8 cellular contexts compared by ENCODE assay signal in genomic region chr3:129829640-129830039, GRCh38.
DNase-seq lines count a peak whose midpoint lies in the region; ATAC-seq and TF ChIP-seq lines count a peak whose summit lies in the region.

No MANE protein-coding gene starts in this region.

- peaks cover 11% of the 10 kb centered on the region for H3K79me2 ChIP-seq in parathyroid adenoma

- TF ChIP-seq CTCF in activated CD8-positive, alpha-beta T cell treated with anti-CD3 and anti-CD28 coated beads for 36 hours (IDR thresholded peaks at IDR 0.05) = peak; percentile 41
- TF ChIP-seq CTCF in parathyroid adenoma (IDR thresholded peaks at IDR 0.05) = peak; percentile 70

- H3K36me3 ChIP-seq in CD4-positive, alpha-beta memory T cell (ENCODE audit: insufficient read depth, low read length) = no peaks in the 10 kb centered on the region
- no peaks in the 10 kb centered on the region; the same call in 1 of the 2 replicates for H3K36me3 ChIP-seq in H7 (replicated peaks; ENCODE audit: control insufficient read depth, insufficient read depth, low read length)
- no peaks in the 10 kb centered on the region for H3K36me3 ChIP-seq in parathyroid adenoma (ENCODE audit: control insufficient read depth, insufficient read depth, low read length)

- no peak overlapping the region for H3K4me2 ChIP-seq in parathyroid adenoma (ENCODE audit: low read length)

- no peak overlapping the region for H2AFZ ChIP-seq in parathyroid adenoma

- H3K9me3 ChIP-seq in CD4-positive, alpha-beta memory T cell (ENCODE audit: control insufficient read depth in 1 of 2, low read length in 2 of 2) = no peaks in the 10 kb centered on the region
- H3K9me3 ChIP-seq in parathyroid adenoma (ENCODE audit: control insufficient read depth, low read length) = no peaks in the 10 kb centered on the region

- intact Hi-C loops in CD4-positive, alpha-beta memory T cell (cut with micrococcal nuclease) = loop anchor here (1.0 to 5.0 kb wide), 6 partner anchors 63 to 487 kb away; partner anchors contain the start of gene TMCC1
- intact Hi-C loops in activated CD8-positive, alpha-beta T cell treated with anti-CD3 and anti-CD28 coated beads for 36 hours (cut with micrococcal nuclease) = loop anchor here (2.0 to 5.0 kb wide), 4 partner anchors 103 to 339 kb away; no protein-coding TSS in a partner anchor

- POLR2A ChIA-PET in CD4-positive, alpha-beta memory T cell (lab: Charles Lee; ENCODE audit: partially characterized antibody) = interaction anchor here (0.9 to 1.0 kb wide), 2 partner anchors 336 to 339 kb away, joined by 3 to 4 read pairs; no protein-coding TSS in a partner anchor
- POLR2A ChIA-PET in activated CD8-positive, alpha-beta T cell treated with anti-CD3 and anti-CD28 coated beads for 36 hours (lab: Charles Lee) = no interaction called here

- H3K27ac ChIP-seq in CD4-positive, alpha-beta memory T cell (ENCODE audit: low read depth, low read length) = no peak overlapping the region
- H3K27ac ChIP-seq in parathyroid adenoma = no peak overlapping the region

- peaks cover 17 to 32% (median 19%) of the 10 kb centered on the region in 4 donors for H3K4me1 Mint-ChIP-seq in CD4-positive, alpha-beta memory T cell
- H3K4me1 Mint-ChIP-seq in activated CD8-positive, alpha-beta T cell treated with anti-CD3 and anti-CD28 coated beads for 36 hours (ENCODE audit: low read depth) = peaks cover 15% of the 10 kb centered on the region
- peaks cover 24% of the 10 kb centered on the region for H3K4me1 Mint-ChIP-seq in activated T-cell treated with anti-CD3 and anti-CD28 coated beads, Interleukin-2, amount 50 U/mL, for 24 hours (ENCODE audit: low read depth)

- no peak overlapping the region for H3K9ac ChIP-seq in parathyroid adenoma

- peak in 4 of 5 donors; percentile 19 to 39 (median 23) for DNase-seq in CD4-positive, alpha-beta memory T cell
- DNase-seq in H7 (peak; percentile 11), NCI-H524 (lab: John Stamatoyannopoulos, UW) (peak; percentile 62 to 78), glomerular visceral epithelial cell (ENCODE audit: extremely low spot score) (peak; percentile 82)
- peak; percentile 32 for DNase-seq in activated CD8-positive, alpha-beta T cell treated with anti-CD3 and anti-CD28 coated beads for 36 hours
- no peak for DNase-seq in activated CD8-positive, alpha-beta memory T cell treated with anti-CD3 and anti-CD28 coated beads, Interleukin-2, amount 50 U/mL, for 4 hours
- no peak for DNase-seq in activated T-cell treated with anti-CD3 and anti-CD28 coated beads, Interleukin-2, amount 50 U/mL, for 24 hours

- H3K27ac Mint-ChIP-seq in CD4-positive, alpha-beta memory T cell = peak overlapping the region in 4 of 7 donors; percentile 6 to 37 (median 27)
- no peak overlapping the region for H3K27ac Mint-ChIP-seq in activated CD8-positive, alpha-beta T cell treated with anti-CD3 and anti-CD28 coated beads for 36 hours
- no peak overlapping the region for H3K27ac Mint-ChIP-seq in activated T-cell treated with anti-CD3 and anti-CD28 coated beads, Interleukin-2, amount 50 U/mL, for 24 hours

- ATAC-seq in activated CD8-positive, alpha-beta T cell treated with anti-CD3 and anti-CD28 coated beads for 36 hours = peak; percentile 41

- no peaks in the 10 kb centered on the region for H3K9me3 Mint-ChIP-seq in CD4-positive, alpha-beta memory T cell
- H3K9me3 Mint-ChIP-seq in activated CD8-positive, alpha-beta T cell treated with anti-CD3 and anti-CD28 coated beads for 36 hours = no peaks in the 10 kb centered on the region
- H3K9me3 Mint-ChIP-seq in activated T-cell treated with anti-CD3 and anti-CD28 coated beads, Interleukin-2, amount 50 U/mL, for 24 hours = no peaks in the 10 kb centered on the region

- H3K4me3 ChIP-seq in CD4-positive, alpha-beta memory T cell (ENCODE audit: low read length in 2 of 2) = no peak overlapping the region
- H3K4me3 ChIP-seq in H7 (ENCODE audit: insufficient read depth, low read depth, low read length) (no peak overlapping the region), parathyroid adenoma (ENCODE audit: low read depth, low read length) (no peak overlapping the region)

- H3K36me3 Mint-ChIP-seq in CD4-positive, alpha-beta memory T cell = peaks cover 2 to 7% of the 10 kb centered on the region in 2 donors
- H3K36me3 Mint-ChIP-seq in activated CD8-positive, alpha-beta T cell treated with anti-CD3 and anti-CD28 coated beads for 36 hours (ENCODE audit: low read depth) = no peaks in the 10 kb centered on the region
- H3K36me3 Mint-ChIP-seq in activated T-cell treated with anti-CD3 and anti-CD28 coated beads, Interleukin-2, amount 50 U/mL, for 24 hours (ENCODE audit: low read depth) = peaks cover 3% of the 10 kb centered on the region

- H3K4me1 ChIP-seq in CD4-positive, alpha-beta memory T cell (ENCODE audit: insufficient read depth, low read length) = peaks cover 17% of the 10 kb centered on the region
- peaks cover 5% of the 10 kb centered on the region for H3K4me1 ChIP-seq in parathyroid adenoma

- no peaks in the 10 kb centered on the region for H3K27me3 Mint-ChIP-seq in CD4-positive, alpha-beta memory T cell
- no peaks in the 10 kb centered on the region for H3K27me3 Mint-ChIP-seq in activated CD8-positive, alpha-beta T cell treated with anti-CD3 and anti-CD28 coated beads for 36 hours
- H3K27me3 Mint-ChIP-seq in activated T-cell treated with anti-CD3 and anti-CD28 coated beads, Interleukin-2, amount 50 U/mL, for 24 hours = no peaks in the 10 kb centered on the region

- H3K27me3 ChIP-seq in CD4-positive, alpha-beta memory T cell (ENCODE audit: insufficient read depth, low read length) = no peaks in the 10 kb centered on the region
- no peaks in the 10 kb centered on the region for H3K27me3 ChIP-seq in H7 (ENCODE audit: control insufficient read depth, insufficient read depth, low read length)
- H3K27me3 ChIP-seq in parathyroid adenoma (ENCODE audit: control insufficient read depth, insufficient read depth, low read length) = no peaks in the 10 kb centered on the region

- CTCF ChIA-PET in CD4-positive, alpha-beta memory T cell (lab: Charles Lee; ENCODE audit: partially characterized antibody) = interaction anchor here (1.0 to 11.5 kb wide), 10 partner anchors 10 to 446 kb away, joined by 3 to 169 read pairs (median 4); no protein-coding TSS in a partner anchor
- CTCF ChIA-PET in activated CD8-positive, alpha-beta T cell treated with anti-CD3 and anti-CD28 coated beads for 36 hours (lab: Charles Lee) = interaction anchor here (0.6 to 5.8 kb wide), 9 partner anchors 17 to 202 kb away, joined by 3 to 46 read pairs (median 3); no protein-coding TSS in a partner anchor

- H3K4me3 Mint-ChIP-seq in CD4-positive, alpha-beta memory T cell = no peak overlapping the region
- H3K4me3 Mint-ChIP-seq in activated CD8-positive, alpha-beta T cell treated with anti-CD3 and anti-CD28 coated beads for 36 hours = no peak overlapping the region
- H3K4me3 Mint-ChIP-seq in activated T-cell treated with anti-CD3 and anti-CD28 coated beads, Interleukin-2, amount 50 U/mL, for 24 hours = no peak overlapping the region

Comparison
In these comparisons a context has a peak if more than half of its experiments do, and no peak if none do; other contexts are left out.
1. DNase-seq: peak in CD4-positive, alpha-beta memory T cell (4 of 5), H7 (single experiment), NCI-H524 (2 of 2), activated CD8-positive, alpha-beta T cell treated with anti-CD3 and anti-CD28 coated beads for 36 hours (single experiment) and glomerular visceral epithelial cell (single experiment); none in activated CD8-positive, alpha-beta memory T cell treated with anti-CD3 and anti-CD28 coated beads, Interleukin-2, amount 50 U/mL, for 4 hours (single experiment) and activated T-cell treated with anti-CD3 and anti-CD28 coated beads, Interleukin-2, amount 50 U/mL, for 24 hours (single experiment).
2. H3K27ac Mint-ChIP-seq: peak in CD4-positive, alpha-beta memory T cell (4 of 7); none in activated CD8-positive, alpha-beta T cell treated with anti-CD3 and anti-CD28 coated beads for 36 hours (single experiment) and activated T-cell treated with anti-CD3 and anti-CD28 coated beads, Interleukin-2, amount 50 U/mL, for 24 hours (single experiment).